Comparison of ENCODE assay signal across 1 cellular context in the genomic region with DNA sequence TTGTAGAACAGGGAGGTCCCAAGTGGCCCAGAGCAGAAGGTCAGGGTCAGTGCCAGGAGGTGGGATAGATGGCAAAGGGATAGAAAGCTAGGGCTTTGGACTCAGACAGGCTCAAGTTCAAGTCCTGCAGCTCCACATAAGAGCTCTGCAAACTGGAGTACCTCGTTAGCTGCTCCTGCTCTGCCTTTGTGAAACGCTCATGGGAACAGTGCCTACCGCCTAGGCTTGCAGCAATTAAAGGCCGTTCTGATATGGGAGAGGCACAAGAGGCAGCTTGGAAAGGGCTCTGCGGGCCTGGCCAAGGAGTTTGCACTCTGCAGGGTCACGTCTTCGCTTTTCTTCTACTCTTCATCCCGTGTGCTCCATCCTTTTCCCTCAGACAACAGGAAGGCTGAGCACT.
TF ChIP-seq lines count a peak whose summit lies in the region.

No MANE protein-coding gene starts in this region.

TF ChIP-seq in H1, 55 proteins besides CTCF, POLR2A, EP300 and RAD21:
- TF ChIP-seq CTBP2 (IDR thresholded peaks at IDR 0.05; ENCODE audit: borderline replicate concordance, insufficient read depth, insufficient read length, low read length) (no peak), YY1 (IDR thresholded peaks at IDR 0.05; ENCODE audit: low read depth, low read length) (no peak), RBBP5 (IDR thresholded peaks at IDR 0.05; ENCODE audit: borderline replicate concordance, low read depth, low read length) (no peak), RFX5 (IDR thresholded peaks at IDR 0.05; ENCODE audit: borderline replicate concordance, low read depth, low read length) (no peak), RXRA (IDR thresholded peaks at IDR 0.05; ENCODE audit: insufficient read depth, low read depth, low read length) (no peak), CHD1 (IDR thresholded peaks at IDR 0.05; ENCODE audit: low read depth, low read length) (no peak), SAP30 (IDR thresholded peaks at IDR 0.05; ENCODE audit: insufficient read depth, insufficient replicate concordance, low read length) (no peak), NANOG (IDR thresholded peaks at IDR 0.05; ENCODE audit: insufficient read depth, low read depth, low read length, poor library complexity, severe bottlenecking) (no peak), CBX8 (IDR thresholded peaks at IDR 0.05; ENCODE audit: borderline replicate concordance, low read depth, low read length) (no peak)
- TF ChIP-seq, protein P1, sequence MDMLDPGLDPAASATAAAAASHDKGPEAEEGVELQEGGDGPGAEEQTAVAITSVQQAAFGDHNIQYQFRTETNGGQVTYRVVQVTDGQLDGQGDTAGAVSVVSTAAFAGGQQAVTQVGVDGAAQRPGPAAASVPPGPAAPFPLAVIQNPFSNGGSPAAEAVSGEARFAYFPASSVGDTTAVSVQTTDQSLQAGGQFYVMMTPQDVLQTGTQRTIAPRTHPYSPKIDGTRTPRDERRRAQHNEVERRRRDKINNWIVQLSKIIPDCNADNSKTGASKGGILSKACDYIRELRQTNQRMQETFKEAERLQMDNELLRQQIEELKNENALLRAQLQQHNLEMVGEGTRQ (IDR thresholded peaks at IDR 0.05; ENCODE audit: low read length): no peak
- TF ChIP-seq, protein P2, sequence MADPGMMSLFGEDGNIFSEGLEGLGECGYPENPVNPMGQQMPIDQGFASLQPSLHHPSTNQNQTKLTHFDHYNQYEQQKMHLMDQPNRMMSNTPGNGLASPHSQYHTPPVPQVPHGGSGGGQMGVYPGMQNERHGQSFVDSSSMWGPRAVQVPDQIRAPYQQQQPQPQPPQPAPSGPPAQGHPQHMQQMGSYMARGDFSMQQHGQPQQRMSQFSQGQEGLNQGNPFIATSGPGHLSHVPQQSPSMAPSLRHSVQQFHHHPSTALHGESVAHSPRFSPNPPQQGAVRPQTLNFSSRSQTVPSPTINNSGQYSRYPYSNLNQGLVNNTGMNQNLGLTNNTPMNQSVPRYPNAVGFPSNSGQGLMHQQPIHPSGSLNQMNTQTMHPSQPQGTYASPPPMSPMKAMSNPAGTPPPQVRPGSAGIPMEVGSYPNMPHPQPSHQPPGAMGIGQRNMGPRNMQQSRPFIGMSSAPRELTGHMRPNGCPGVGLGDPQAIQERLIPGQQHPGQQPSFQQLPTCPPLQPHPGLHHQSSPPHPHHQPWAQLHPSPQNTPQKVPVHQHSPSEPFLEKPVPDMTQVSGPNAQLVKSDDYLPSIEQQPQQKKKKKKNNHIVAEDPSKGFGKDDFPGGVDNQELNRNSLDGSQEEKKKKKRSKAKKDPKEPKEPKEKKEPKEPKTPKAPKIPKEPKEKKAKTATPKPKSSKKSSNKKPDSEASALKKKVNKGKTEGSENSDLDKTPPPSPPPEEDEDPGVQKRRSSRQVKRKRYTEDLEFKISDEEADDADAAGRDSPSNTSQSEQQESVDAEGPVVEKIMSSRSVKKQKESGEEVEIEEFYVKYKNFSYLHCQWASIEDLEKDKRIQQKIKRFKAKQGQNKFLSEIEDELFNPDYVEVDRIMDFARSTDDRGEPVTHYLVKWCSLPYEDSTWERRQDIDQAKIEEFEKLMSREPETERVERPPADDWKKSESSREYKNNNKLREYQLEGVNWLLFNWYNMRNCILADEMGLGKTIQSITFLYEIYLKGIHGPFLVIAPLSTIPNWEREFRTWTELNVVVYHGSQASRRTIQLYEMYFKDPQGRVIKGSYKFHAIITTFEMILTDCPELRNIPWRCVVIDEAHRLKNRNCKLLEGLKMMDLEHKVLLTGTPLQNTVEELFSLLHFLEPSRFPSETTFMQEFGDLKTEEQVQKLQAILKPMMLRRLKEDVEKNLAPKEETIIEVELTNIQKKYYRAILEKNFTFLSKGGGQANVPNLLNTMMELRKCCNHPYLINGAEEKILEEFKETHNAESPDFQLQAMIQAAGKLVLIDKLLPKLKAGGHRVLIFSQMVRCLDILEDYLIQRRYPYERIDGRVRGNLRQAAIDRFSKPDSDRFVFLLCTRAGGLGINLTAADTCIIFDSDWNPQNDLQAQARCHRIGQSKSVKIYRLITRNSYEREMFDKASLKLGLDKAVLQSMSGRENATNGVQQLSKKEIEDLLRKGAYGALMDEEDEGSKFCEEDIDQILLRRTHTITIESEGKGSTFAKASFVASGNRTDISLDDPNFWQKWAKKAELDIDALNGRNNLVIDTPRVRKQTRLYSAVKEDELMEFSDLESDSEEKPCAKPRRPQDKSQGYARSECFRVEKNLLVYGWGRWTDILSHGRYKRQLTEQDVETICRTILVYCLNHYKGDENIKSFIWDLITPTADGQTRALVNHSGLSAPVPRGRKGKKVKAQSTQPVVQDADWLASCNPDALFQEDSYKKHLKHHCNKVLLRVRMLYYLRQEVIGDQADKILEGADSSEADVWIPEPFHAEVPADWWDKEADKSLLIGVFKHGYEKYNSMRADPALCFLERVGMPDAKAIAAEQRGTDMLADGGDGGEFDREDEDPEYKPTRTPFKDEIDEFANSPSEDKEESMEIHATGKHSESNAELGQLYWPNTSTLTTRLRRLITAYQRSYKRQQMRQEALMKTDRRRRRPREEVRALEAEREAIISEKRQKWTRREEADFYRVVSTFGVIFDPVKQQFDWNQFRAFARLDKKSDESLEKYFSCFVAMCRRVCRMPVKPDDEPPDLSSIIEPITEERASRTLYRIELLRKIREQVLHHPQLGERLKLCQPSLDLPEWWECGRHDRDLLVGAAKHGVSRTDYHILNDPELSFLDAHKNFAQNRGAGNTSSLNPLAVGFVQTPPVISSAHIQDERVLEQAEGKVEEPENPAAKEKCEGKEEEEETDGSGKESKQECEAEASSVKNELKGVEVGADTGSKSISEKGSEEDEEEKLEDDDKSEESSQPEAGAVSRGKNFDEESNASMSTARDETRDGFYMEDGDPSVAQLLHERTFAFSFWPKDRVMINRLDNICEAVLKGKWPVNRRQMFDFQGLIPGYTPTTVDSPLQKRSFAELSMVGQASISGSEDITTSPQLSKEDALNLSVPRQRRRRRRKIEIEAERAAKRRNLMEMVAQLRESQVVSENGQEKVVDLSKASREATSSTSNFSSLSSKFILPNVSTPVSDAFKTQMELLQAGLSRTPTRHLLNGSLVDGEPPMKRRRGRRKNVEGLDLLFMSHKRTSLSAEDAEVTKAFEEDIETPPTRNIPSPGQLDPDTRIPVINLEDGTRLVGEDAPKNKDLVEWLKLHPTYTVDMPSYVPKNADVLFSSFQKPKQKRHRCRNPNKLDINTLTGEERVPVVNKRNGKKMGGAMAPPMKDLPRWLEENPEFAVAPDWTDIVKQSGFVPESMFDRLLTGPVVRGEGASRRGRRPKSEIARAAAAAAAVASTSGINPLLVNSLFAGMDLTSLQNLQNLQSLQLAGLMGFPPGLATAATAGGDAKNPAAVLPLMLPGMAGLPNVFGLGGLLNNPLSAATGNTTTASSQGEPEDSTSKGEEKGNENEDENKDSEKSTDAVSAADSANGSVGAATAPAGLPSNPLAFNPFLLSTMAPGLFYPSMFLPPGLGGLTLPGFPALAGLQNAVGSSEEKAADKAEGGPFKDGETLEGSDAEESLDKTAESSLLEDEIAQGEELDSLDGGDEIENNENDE (IDR thresholded peaks at IDR 0.05; ENCODE audit: insufficient replicate concordance, low read length): no peak
